Comparison of ENCODE assay signal across 26 cellular contexts in genomic region chr6:64983108-64983507, GRCh38.
"Had no signal": no experiment of that assay in that cellular context is flagged by ENCODE, and none has a peak within 500 bp of the region (broad histone marks: within the 10 kb centered on the region; RNA-seq: fewer than 3 reads in every experiment).

No MANE protein-coding gene starts in this region.

- H3K27ac Mint-ChIP-seq: dendritic cell treated with granulocyte-macrophage colony-stimulating factor and Interleukin-4, amounts not matched to agents 40 ng/mL and 50 ng/mL, for 4 days; effector memory CD8-positive, alpha-beta T cell; endodermal cell had no signal

- H3K27me3 ChIP-seq: colonic mucosa, dorsolateral prefrontal cortex, esophagus muscularis mucosa, esophagus squamous epithelium, foreskin keratinocyte, gastrocnemius medialis, gastroesophageal sphincter, heart left ventricle, hepatocyte had no signal

- H3K4me2 ChIP-seq: hepatocyte had no signal

- H2AFZ ChIP-seq: hepatocyte had no signal

- H3K79me2 ChIP-seq: hepatocyte had no signal

- H3K4me1 ChIP-seq: colonic mucosa, esophagus muscularis mucosa, esophagus squamous epithelium, foreskin keratinocyte, gastrocnemius medialis, gastroesophageal sphincter, heart left ventricle, heart right ventricle had no signal

- ATAC-seq: effector memory CD8-positive, alpha-beta T cell; esophagus mucosa; foreskin keratinocyte; gastrocnemius medialis; gastroesophageal sphincter; heart left ventricle; heart right ventricle had no signal

- H3K4me3 Mint-ChIP-seq: dendritic cell treated with granulocyte-macrophage colony-stimulating factor and Interleukin-4, amounts not matched to agents 40 ng/mL and 50 ng/mL, for 4 days; effector memory CD8-positive, alpha-beta T cell; endodermal cell had no signal

- H3K36me3 ChIP-seq: colonic mucosa, esophagus muscularis mucosa, esophagus squamous epithelium, gastrocnemius medialis, gastroesophageal sphincter, heart left ventricle, heart right ventricle had no signal

- H3K9me3 Mint-ChIP-seq: dendritic cell treated with granulocyte-macrophage colony-stimulating factor and Interleukin-4, amounts not matched to agents 40 ng/mL and 50 ng/mL, for 4 days; endodermal cell had no signal

- H3K9me3 ChIP-seq: colonic mucosa, esophagus muscularis mucosa, esophagus squamous epithelium, gastrocnemius medialis, gastroesophageal sphincter, heart left ventricle, heart right ventricle had no signal

- DNase-seq: colonic mucosa; cortex of kidney; dermis blood vessel endothelial cell; dorsolateral prefrontal cortex; effector CD4-positive, alpha-beta T cell; effector CD8-positive, alpha-beta T cell; effector memory CD4-positive, alpha-beta T cell; effector memory CD8-positive, alpha-beta T cell; endodermal cell; erythroblast; esophagus squamous epithelium; foreskin fibroblast; foreskin keratinocyte; foreskin melanocyte; gastrocnemius medialis; glutamatergic neuron; head of caudate nucleus; heart left ventricle; heart right ventricle had no signal

- H3K27ac ChIP-seq: colonic mucosa, coronary artery, dorsolateral prefrontal cortex, epithelial cell of prostate, esophagus muscularis mucosa, esophagus squamous epithelium, foreskin keratinocyte, gastrocnemius medialis, gastroesophageal sphincter, heart left ventricle, heart right ventricle, hepatocyte had no signal

- H3K4me3 ChIP-seq: colonic mucosa, coronary artery, dorsolateral prefrontal cortex, esophagus muscularis mucosa, esophagus squamous epithelium, gastrocnemius medialis, gastroesophageal sphincter, heart left ventricle, heart right ventricle, hepatocyte had no signal

- H3K27me3 Mint-ChIP-seq: dendritic cell treated with granulocyte-macrophage colony-stimulating factor and Interleukin-4, amounts not matched to agents 40 ng/mL and 50 ng/mL, for 4 days; effector memory CD8-positive, alpha-beta T cell had no signal
